10 cellular contexts compared by ENCODE assay signal in the genomic region with DNA sequence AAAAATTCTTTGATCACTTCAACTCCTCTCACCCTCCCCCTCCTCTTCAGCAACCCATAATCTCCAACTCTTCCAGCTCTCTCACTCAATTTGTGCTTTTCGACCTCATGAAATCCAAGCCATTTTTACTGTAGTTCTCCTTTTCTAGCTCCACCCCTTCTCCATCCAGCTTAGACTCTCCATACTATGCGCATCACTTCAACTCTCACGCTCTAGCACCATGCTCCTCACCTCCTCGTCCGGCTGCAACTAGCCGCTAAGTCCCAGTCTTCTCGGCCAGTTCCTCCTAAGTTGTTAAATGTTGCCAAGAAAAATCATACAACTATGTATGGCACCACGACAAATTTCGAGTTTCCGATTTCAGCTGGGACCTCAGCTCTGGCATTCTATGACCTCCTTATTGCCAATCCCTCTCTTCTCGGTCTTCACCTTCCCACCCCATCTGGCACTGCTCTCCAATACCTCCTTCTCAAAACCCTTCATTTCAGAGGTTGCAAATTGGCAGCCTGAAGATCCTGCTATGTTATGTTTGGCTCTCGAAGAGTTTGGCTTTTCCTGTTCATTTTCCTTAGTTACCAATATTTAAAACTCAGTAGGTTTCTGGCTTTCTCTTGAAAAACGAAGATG. TPM values are rescaled to one million over a fixed set of nuclear protein-coding genes. Genes with fewer than 3 reads are reported as not detected.
A peak's percentile ranks its signal among the peaks of the same experiment; 100 is the strongest.
DNase-seq lines count a peak whose midpoint lies in the region; ATAC-seq and TF ChIP-seq lines count a peak whose summit lies in the region.
"Had no signal": no experiment of that assay in that cellular context is flagged by ENCODE, and none has a peak within 500 bp of the region (broad histone marks: within the 10 kb centered on the region; RNA-seq: fewer than 3 reads in every experiment).

No MANE protein-coding gene starts in this region.

- H3K27ac ChIP-seq in C4-2B (peak overlapping the region; percentile 89; the same call in 1 of the 2 replicates), KMS-11 (no peak overlapping the region)
- no peak overlapping the region for H3K27ac ChIP-seq in naive thymus-derived CD4-positive, alpha-beta T cell (ENCODE audit: low read depth, low read length)

- intact Hi-C loops in naive thymus-derived CD4-positive, alpha-beta T cell (cut with micrococcal nuclease): loop anchor here (2.0 to 10.0 kb wide), 4 partner anchors 17 to 805 kb away; partner anchors contain the start of genes CHCHD10 (in 1 of the 2), GUCD1 (in 1 of the 2) and SNRPD3 (in 1 of the 2)

- no peaks in the 10 kb centered on the region for H3K9me3 ChIP-seq in naive thymus-derived CD4-positive, alpha-beta T cell (ENCODE audit: control insufficient read depth in 2 of 3, low read length in 3 of 3)

- no peak for TF ChIP-seq CTCF in C4-2B (conservative IDR thresholded peaks at IDR 0.05)
- no peak for TF ChIP-seq CTCF in KMS-11 (conservative IDR thresholded peaks at IDR 0.05; ENCODE audit: low read depth, low read length)
- no peak for TF ChIP-seq CTCF in brain (conservative IDR thresholded peaks at IDR 0.05)

- no peaks in the 10 kb centered on the region for H3K27me3 ChIP-seq in KMS-11 (ENCODE audit: insufficient read depth, low read depth)
- H3K27me3 ChIP-seq in naive thymus-derived CD4-positive, alpha-beta T cell (ENCODE audit: control insufficient read depth in 2 of 2, insufficient read depth in 2 of 2, low read length in 2 of 2): no peaks in the 10 kb centered on the region

- no peak for DNase-seq in naive thymus-derived CD4-positive, alpha-beta T cell
- no peak for DNase-seq in stimulated activated naive CD4-positive, alpha-beta T cell (lab: John Stamatoyannopoulos, UW)
- DNase-seq in 8988T: no peak

- H3K27ac Mint-ChIP-seq in brain: peak overlapping the region; percentile 68 to 97 (median 82)
- H3K27ac Mint-ChIP-seq in naive thymus-derived CD4-positive, alpha-beta T cell: peak overlapping the region in 6 of 9 donors; percentile 37 to 88 (median 68)

- no peak overlapping the region for H3K9ac ChIP-seq in KMS-11

- POLR2A ChIA-PET in naive thymus-derived CD4-positive, alpha-beta T cell (lab: Charles Lee): interaction anchor here (0.6 to 3.4 kb wide), 9 partner anchors 10 to 145 kb away, joined by 3 to 15 read pairs (median 5); partner anchors contain the start of genes C22orf15, CHCHD10, MIF and SLC2A11

- CTCF ChIA-PET in naive thymus-derived CD4-positive, alpha-beta T cell (lab: Charles Lee): interaction anchor here (0.6 kb wide), 1 partner anchor 13 kb away, joined by 3 read pairs; no protein-coding TSS in a partner anchor

- no peaks in the 10 kb centered on the region for H3K27me3 Mint-ChIP-seq in brain
- no peaks in the 10 kb centered on the region for H3K27me3 Mint-ChIP-seq in naive thymus-derived CD4-positive, alpha-beta T cell

- H3K36me3 Mint-ChIP-seq in brain: peaks cover 27% of the 10 kb centered on the region
- peaks cover 3 to 13% (median 7%) of the 10 kb centered on the region in 5 donors for H3K36me3 Mint-ChIP-seq in naive thymus-derived CD4-positive, alpha-beta T cell

- peaks cover 31% of the 10 kb centered on the region for H3K4me1 Mint-ChIP-seq in brain
- peaks cover 11 to 18% (median 13%) of the 10 kb centered on the region in 7 donors for H3K4me1 Mint-ChIP-seq in naive thymus-derived CD4-positive, alpha-beta T cell

- no peaks in the 10 kb centered on the region for H3K79me2 ChIP-seq in KMS-11 (ENCODE audit: insufficient read depth, low read depth)

- H3K9me3 Mint-ChIP-seq in brain: peaks cover 0 to 7% (median 0%) of the 10 kb centered on the region in 5 experiments
- peaks cover 0 to 5% (median 3%) of the 10 kb centered on the region in 11 donors for H3K9me3 Mint-ChIP-seq in naive thymus-derived CD4-positive, alpha-beta T cell

- peaks cover 16% of the 10 kb centered on the region for H3K4me1 ChIP-seq in KMS-11 (ENCODE audit: low read depth, poor library complexity, severe bottlenecking)
- H3K4me1 ChIP-seq in naive thymus-derived CD4-positive, alpha-beta T cell (ENCODE audit: control insufficient read depth in 2 of 2, insufficient read depth in 2 of 2, low read length in 2 of 2): peaks cover 0 to 9% of the 10 kb centered on the region in 2 donors

- no peak for ATAC-seq in naive thymus-derived CD4-positive, alpha-beta T cell
- no peak for ATAC-seq in GM21825 (IDR thresholded peaks at IDR 0.05; ENCODE audit: unreplicated experiment)
- no peak for ATAC-seq in GM19023 (IDR thresholded peaks at IDR 0.05; ENCODE audit: unreplicated experiment)

- H3K4me2 ChIP-seq in KMS-11: peak overlapping the region; percentile 93

- H3K4me3 ChIP-seq in KMS-11 (IDR thresholded peaks at IDR 0.05; ENCODE audit: insufficient read depth, low read depth, low read length): no peak overlapping the region
- no peak overlapping the region for H3K4me3 ChIP-seq in naive thymus-derived CD4-positive, alpha-beta T cell (ENCODE audit: low read length)

- no peaks in the 10 kb centered on the region for H4K20me1 ChIP-seq in KMS-11 (ENCODE audit: insufficient read depth)

- H3K4me3 Mint-ChIP-seq in brain: peak overlapping the region; percentile 89 to 96 (median 94)
- peak overlapping the region; percentile 63 to 88 (median 82) for H3K4me3 Mint-ChIP-seq in naive thymus-derived CD4-positive, alpha-beta T cell

- no peaks in the 10 kb centered on the region for H3K36me3 ChIP-seq in KMS-11 (ENCODE audit: insufficient read depth)
- peaks cover 0 to 5% (median 2%) of the 10 kb centered on the region in 3 experiments for H3K36me3 ChIP-seq in naive thymus-derived CD4-positive, alpha-beta T cell (ENCODE audit: control insufficient read depth in 2 of 3, insufficient read depth in 3 of 3, low read length in 3 of 3)

- no peak overlapping the region for H2AFZ ChIP-seq in KMS-11 (ENCODE audit: low read depth)

RNA-seq across cellular contexts. Expression of gene ZNF70, which starts 1.1 kb away (rescaled TPM):
- polyA plus RNA-seq in brain (ENCODE audit: insufficient read depth, low read depth, low replicate concordance): 1.6 TPM
- 1 to 10 TPM; 3.1 to 7.9 (median 4.0) TPM for total RNA-seq in naive thymus-derived CD4-positive, alpha-beta T cell
- polyA plus RNA-seq in naive thymus-derived CD4-positive, alpha-beta T cell: under 1 TPM; 0.32 to 0.34 TPM

RNA-seq across cellular contexts. Expression of gene VPREB3, which starts 4.4 kb away (rescaled TPM):
- 2.7 TPM for polyA plus RNA-seq in brain (ENCODE audit: insufficient read depth, low read depth, low replicate concordance)
- total RNA-seq in naive thymus-derived CD4-positive, alpha-beta T cell: 1 to 10 TPM in 1 of 5 experiments, under 1 TPM in 1, not detected in 3; 0.74 to 3.0 TPM
- 1 to 10 TPM; 1.3 to 1.5 TPM for polyA plus RNA-seq in naive thymus-derived CD4-positive, alpha-beta T cell
- total RNA-seq: lung; T-helper 1 cell treated with Interleukin-12 subunit alpha and Interleukin-12 subunit beta and Interleukin-4 antibody, amounts not matched to agents 30 ng/mL and 1 ng/mL, for 36 hours had no signal

RNA-seq across cellular contexts. Expression of gene C22orf15, which starts 12.9 kb away (rescaled TPM):
- not detected for polyA plus RNA-seq in brain (ENCODE audit: insufficient read depth, low read depth, low replicate concordance)
- 1 to 10 TPM in 4 of 5 experiments, not detected in 1; 1.2 to 5.7 (median 3.9) TPM for total RNA-seq in naive thymus-derived CD4-positive, alpha-beta T cell
- 1 to 10 TPM; 1.6 to 2.4 TPM for polyA plus RNA-seq in naive thymus-derived CD4-positive, alpha-beta T cell

RNA-seq across cellular contexts. Expression of gene CHCHD10, which starts 17.9 kb away (rescaled TPM):
- 332 TPM for polyA plus RNA-seq in brain (ENCODE audit: insufficient read depth, low read depth, low replicate concordance)
- total RNA-seq in naive thymus-derived CD4-positive, alpha-beta T cell: 10 to 100 TPM; 38.2 to 56.1 (median 46.4) TPM
- 10 to 100 TPM; 25.6 to 32.8 TPM for polyA plus RNA-seq in naive thymus-derived CD4-positive, alpha-beta T cell

RNA-seq across cellular contexts. Expression of gene MMP11, which starts 22.8 kb away (rescaled TPM):
- polyA plus RNA-seq in brain (ENCODE audit: insufficient read depth, low read depth, low replicate concordance): 8.4 TPM
- total RNA-seq in naive thymus-derived CD4-positive, alpha-beta T cell: 1 to 10 TPM in 4 of 5 experiments, not detected in 1; 2.0 to 4.0 (median 3.4) TPM
- polyA plus RNA-seq in naive thymus-derived CD4-positive, alpha-beta T cell: 1 to 10 TPM; 2.0 to 4.3 TPM
